ENCODE assay signal across 22 cellular contexts in the genomic region with DNA sequence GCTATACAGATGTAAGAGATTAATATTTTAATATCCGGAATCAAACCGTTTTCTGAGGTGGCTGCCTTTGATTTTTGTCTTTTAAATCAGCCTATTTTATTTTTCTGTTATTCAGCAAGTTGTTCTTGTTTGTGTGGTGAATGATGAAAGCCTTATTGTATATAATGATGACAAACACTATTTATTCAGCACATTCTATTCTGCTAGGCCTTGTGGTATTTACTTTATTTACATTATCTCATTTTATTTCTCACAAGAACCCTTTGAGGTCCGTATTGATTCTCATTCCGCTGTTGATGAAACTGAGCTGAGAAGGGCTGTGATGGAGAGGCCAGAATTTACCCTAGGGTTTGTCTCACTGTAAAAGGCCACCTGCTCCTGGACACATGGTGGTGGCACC. TPM values are rescaled to one million over a fixed set of nuclear protein-coding genes. Genes with fewer than 3 reads are reported as not detected.
"Had no signal": no experiment of that assay in that cellular context is flagged by ENCODE, and none has a peak within 500 bp of the region (broad histone marks: within the 10 kb centered on the region; RNA-seq: fewer than 3 reads in every experiment).

No MANE protein-coding gene starts in this region.

- H3K27me3 ChIP-seq: neural progenitor cell had no signal

- H3K27ac ChIP-seq: neural progenitor cell, psoas muscle had no signal

- H3K4me1 ChIP-seq: neural progenitor cell, psoas muscle had no signal

- DNase-seq: activated CD4-positive, alpha-beta memory T cell treated with anti-CD3 and anti-CD28 coated beads, Interleukin-2, amount 10 ng/mL, durations not matched to agents 7 days and 5 days; activated CD4-positive, alpha-beta T cell treated with anti-CD3 and anti-CD28 coated beads for 48 hours; activated CD4-positive, CD25-positive, alpha-beta regulatory T cell; activated naive CD4-positive, alpha-beta T cell treated with Interleukin-2 at 50 U/mL for 16 hours; activated naive CD8-positive, alpha-beta T cell treated with anti-CD3 and anti-CD28 coated beads, Interleukin-2, amount 10 ng/mL, durations not matched to agents 7 days and 5 days; activated T-cell treated with anti-CD3 and anti-CD28 coated beads, Interleukin-2, amount 50 U/mL, for 24 hours; amygdala; central memory CD4-positive, alpha-beta T cell; mesenchymal stem cell; mucosa of descending colon; naive thymus-derived CD4-positive, alpha-beta T cell; psoas muscle; right cardiac atrium; stimulated activated CD4-positive, alpha-beta T cell treated with anti-CD3 and anti-CD28 coated beads, Interleukin-4, amount 100 ng/mL, for 4 hours; T1000 had no signal

- ATAC-seq: esophagus mucosa; mucosa of descending colon; naive thymus-derived CD4-positive, alpha-beta T cell; psoas muscle; right cardiac atrium; stimulated activated memory B cell treated with anti-CD40 and anti-IgM and Interleukin-4, amounts not matched to agents 10 μg/mL and 1 μg/mL and 100 μg/mL, for 72 hours had no signal

- H3K36me3 ChIP-seq: neural progenitor cell had no signal

- H3K4me3 ChIP-seq: mucosa of descending colon, neural progenitor cell, psoas muscle had no signal

- H3K9me3 ChIP-seq: mucosa of descending colon, psoas muscle had no signal

RNA-seq across cellular contexts. Expression of gene KREMEN1, which starts 40.5 kb away (rescaled TPM):
- total RNA-seq: activated CD4-positive, alpha-beta memory T cell treated with anti-CD3 and anti-CD28 coated beads, Interleukin-2, amount 10 ng/mL, durations not matched to agents 7 days and 5 days; T-helper 1 cell treated with Interleukin-12 subunit alpha and Interleukin-12 subunit beta and Interleukin-4 antibody, amounts not matched to agents 30 ng/mL and 1 ng/mL, for 36 hours had no signal

RNA-seq across cellular contexts. Expression of gene C22orf31, which starts 51.7 kb away (rescaled TPM):
- total RNA-seq: activated CD4-positive, alpha-beta memory T cell treated with anti-CD3 and anti-CD28 coated beads, Interleukin-2, amount 10 ng/mL, durations not matched to agents 7 days and 5 days; activated naive CD8-positive, alpha-beta T cell treated with anti-CD3 and anti-CD28 coated beads, Interleukin-2, amount 10 ng/mL, durations not matched to agents 7 days and 5 days; activated T-helper 2 cell treated with anti-CD3 and anti-CD28 coated beads, Interferon-gamma antibody, Interleukin-2, Interleukin-4, amounts not matched to agents 10 μg/mL and 5 μg/mL and 100 μg/mL, durations not matched to agents 14 hours and 24 hours and 36 hours; esophagus mucosa; naive thymus-derived CD4-positive, alpha-beta T cell; osteocyte; psoas muscle; T-helper 1 cell treated with Interleukin-12 subunit alpha and Interleukin-12 subunit beta and Interleukin-4 antibody, amounts not matched to agents 30 ng/mL and 1 ng/mL, for 36 hours; ureter had no signal
